ENCODE assay signal across 9 cellular contexts in genomic region chr17:81550830-81551457, GRCh38. TPM values are rescaled to one million over a fixed set of nuclear protein-coding genes. Genes with fewer than 3 reads are reported as not detected.
DNase-seq lines count a peak whose midpoint lies in the region; ATAC-seq and TF ChIP-seq lines count a peak whose summit lies in the region.
"Had no signal": no experiment of that assay in that cellular context is flagged by ENCODE, and none has a peak within 500 bp of the region (broad histone marks: within the 10 kb centered on the region; RNA-seq: fewer than 3 reads in every experiment).

No MANE protein-coding gene starts in this region.

- H3K4me2 ChIP-seq in OCI-LY7 (ENCODE audit: low read length) (peak overlapping the region; percentile 88), neural cell (ENCODE audit: low read length) (peak overlapping the region; percentile 88)

- CTCF ChIA-PET in OCI-LY7 (lab: Charles Lee; ENCODE audit: unreplicated experiment) = no interaction called here

- H3K79me2 ChIP-seq in OCI-LY7 (ENCODE audit: insufficient read depth, low read depth, low read length) (peaks cover 9% of the 10 kb centered on the region; the same call in 1 of the 2 replicates), neural cell (replicated peaks; ENCODE audit: insufficient read depth, low read length) (peaks cover 13% of the 10 kb centered on the region)

- peak overlapping the region; percentile 92 for H3K9ac ChIP-seq in neural cell (ENCODE audit: low read length)

- no peak overlapping the region for H2AFZ ChIP-seq in OCI-LY7 (ENCODE audit: low read length)
- no peak overlapping the region for H2AFZ ChIP-seq in neural cell (ENCODE audit: low read depth, low read length)

- H3K27ac ChIP-seq in CD4-positive, CD25-positive, alpha-beta regulatory T cell (ENCODE audit: insufficient read depth, low read length, poor library complexity, severe bottlenecking) = no peak overlapping the region
- H3K27ac ChIP-seq in OCI-LY7 (ENCODE audit: low read depth, low read length, poor library complexity, severe bottlenecking) (no peak overlapping the region), neural cell (ENCODE audit: low read length) (no peak overlapping the region)

- H3K9me3 ChIP-seq in CD4-positive, CD25-positive, alpha-beta regulatory T cell (ENCODE audit: control insufficient read depth in 2 of 2, low read length in 2 of 2) = no peaks in the 10 kb centered on the region
- H3K9me3 ChIP-seq in OCI-LY7 (ENCODE audit: low read length) (no peaks in the 10 kb centered on the region), neural cell (ENCODE audit: low read length) (no peaks in the 10 kb centered on the region)

- peaks cover 16% of the 10 kb centered on the region for H3K36me3 ChIP-seq in CD4-positive, CD25-positive, alpha-beta regulatory T cell (ENCODE audit: control insufficient read depth, insufficient read depth, low read length)
- H3K36me3 ChIP-seq in OCI-LY7 (ENCODE audit: insufficient read depth, low read length) = peaks cover 50% of the 10 kb centered on the region
- H3K36me3 ChIP-seq in neural cell (ENCODE audit: insufficient read depth, low read length) = no peaks in the 10 kb centered on the region

- H4K20me1 ChIP-seq in OCI-LY7 (ENCODE audit: insufficient read depth, low read length) (no peaks in the 10 kb centered on the region), neural cell (ENCODE audit: insufficient read depth) (no peaks in the 10 kb centered on the region)

- H3K4me1 Mint-ChIP-seq in CD4-positive, CD25-positive, alpha-beta regulatory T cell = peaks cover 0 to 42% (median 11%) of the 10 kb centered on the region in 4 donors
- peaks cover 21% of the 10 kb centered on the region for H3K4me1 Mint-ChIP-seq in endothelial cell (ENCODE audit: unreplicated experiment)

- no peak for TF ChIP-seq EP300 in neural cell (conservative IDR thresholded peaks at IDR 0.05; ENCODE audit: poor library complexity, severe bottlenecking)

- H3F3A ChIP-seq in neural cell (ENCODE audit: insufficient read depth, low read length, poor library complexity, severe bottlenecking) = no peaks in the 10 kb centered on the region

- no peaks in the 10 kb centered on the region for H3K27me3 ChIP-seq in CD4-positive, CD25-positive, alpha-beta regulatory T cell (ENCODE audit: control insufficient read depth, insufficient read depth, low read length)
- H3K27me3 ChIP-seq in neural cell (ENCODE audit: insufficient read depth, low read depth, low read length) = peaks cover 3% of the 10 kb centered on the region

- no peaks in the 10 kb centered on the region for H3K9me3 Mint-ChIP-seq in CD4-positive, CD25-positive, alpha-beta regulatory T cell
- H3K9me3 Mint-ChIP-seq in endothelial cell (ENCODE audit: unreplicated experiment) = no peaks in the 10 kb centered on the region

- TF ChIP-seq RAD21 in neural cell (conservative IDR thresholded peaks at IDR 0.05) = no peak

- H3K36me3 Mint-ChIP-seq in CD4-positive, CD25-positive, alpha-beta regulatory T cell = peaks cover 10% of the 10 kb centered on the region
- H3K36me3 Mint-ChIP-seq in endothelial cell (ENCODE audit: low read depth, unreplicated experiment) = peaks cover 9% of the 10 kb centered on the region

- TF ChIP-seq CTCF in OCI-LY7 (conservative IDR thresholded peaks at IDR 0.05; ENCODE audit: low read length) = no peak
- no peak for TF ChIP-seq CTCF in endothelial cell (IDR thresholded peaks at IDR 0.05; ENCODE audit: unreplicated experiment)
- TF ChIP-seq CTCF in neural cell (IDR thresholded peaks at IDR 0.05; ENCODE audit: poor library complexity, severe bottlenecking) = no peak

- peaks cover 26% of the 10 kb centered on the region for H3K4me1 ChIP-seq in CD4-positive, CD25-positive, alpha-beta regulatory T cell (ENCODE audit: control insufficient read depth, insufficient read depth, low read length, poor library complexity, severe bottlenecking)
- H3K4me1 ChIP-seq in OCI-LY7 (ENCODE audit: insufficient read depth, low read length, poor library complexity, severe bottlenecking) = peaks cover 21% of the 10 kb centered on the region

- BruUV-seq in OCI-LY7 (replicated peaks; lab: Mats Ljungman, UMichigan) = no TSS peak

- no peak for DNase-seq in CD4-positive, CD25-positive, alpha-beta regulatory T cell
- DNase-seq in OCI-LY7 (ENCODE audit: low spot score) = no peak
- DNase-seq in endothelial cell (ENCODE audit: low spot score) = no peak
- DNase-seq in OCI-M1 (lab: John Stamatoyannopoulos, UW) = no peak
- DNase-seq in NCI-H82 treated with DMSO at 0.1 percent for 48 hours (lab: John Stamatoyannopoulos, UW; ENCODE audit: unreplicated experiment) = no peak
- no peak for DNase-seq in NCI-H1048 (lab: John Stamatoyannopoulos, UW)
- DNase-seq: activated gamma-delta T cell had no signal

- POLR2A ChIA-PET in OCI-LY7 (lab: Charles Lee) = interaction anchor here (2.7 kb wide), 1 partner anchor 32 kb away, joined by 15 read pairs; no protein-coding TSS in a partner anchor

- no peaks in the 10 kb centered on the region for H3K9me2 ChIP-seq in OCI-LY7 (ENCODE audit: insufficient read depth, low read length)
- no peaks in the 10 kb centered on the region for H3K9me2 ChIP-seq in neural cell (ENCODE audit: insufficient read depth, low read length)

- peak overlapping the region; percentile 86 to 93 (median 92) for H3K4me3 Mint-ChIP-seq in CD4-positive, CD25-positive, alpha-beta regulatory T cell
- H3K4me3 Mint-ChIP-seq in endothelial cell (ENCODE audit: unreplicated experiment) = peak overlapping the region; percentile 91

- ATAC-seq in CD4-positive, CD25-positive, alpha-beta regulatory T cell (ENCODE audit: low read depth in 2 of 2) = no peak
- ATAC-seq in HG03196 (IDR thresholded peaks at IDR 0.05; ENCODE audit: unreplicated experiment) = no peak

- peak overlapping the region; percentile 69 to 86 (median 78) for H3K27ac Mint-ChIP-seq in CD4-positive, CD25-positive, alpha-beta regulatory T cell
- H3K27ac Mint-ChIP-seq in endothelial cell (ENCODE audit: unreplicated experiment) = no peak overlapping the region

- intact Hi-C loops in OCI-LY7 (cut with micrococcal nuclease; ENCODE audit: unreplicated experiment) = loop anchor here (5.0 kb wide), 1 partner anchor 86 kb away; the partner anchor contains the start of genes NPLOC4 and TSPAN10

- H3K4me3 ChIP-seq in CD4-positive, CD25-positive, alpha-beta regulatory T cell (ENCODE audit: low read depth, low read length) = no peak overlapping the region
- H3K4me3 ChIP-seq in OCI-LY7 (ENCODE audit: low read depth, low read length, poor library complexity, severe bottlenecking) (peak overlapping the region; percentile 88), neural cell (ENCODE audit: low read length) (peak overlapping the region; percentile 99)

- peaks cover 5% of the 10 kb centered on the region for H3K27me3 Mint-ChIP-seq in CD4-positive, CD25-positive, alpha-beta regulatory T cell
- peaks cover 5% of the 10 kb centered on the region for H3K27me3 Mint-ChIP-seq in endothelial cell (ENCODE audit: unreplicated experiment)

TF ChIP-seq in neural cell, 6 proteins besides CTCF, POLR2A, EP300 and RAD21 (continues in another document):
- TF ChIP-seq SMC3 (conservative IDR thresholded peaks at IDR 0.05; ENCODE audit: poor library complexity) (no peak), MXI1 (conservative IDR thresholded peaks at IDR 0.05; ENCODE audit: poor library complexity, severe bottlenecking) (no peak), TAF1 (IDR thresholded peaks at IDR 0.05; ENCODE audit: low read depth) (no peak), POLR2AphosphoS5 (IDR thresholded peaks at IDR 0.05) (no peak)
- TF ChIP-seq, protein P1, sequence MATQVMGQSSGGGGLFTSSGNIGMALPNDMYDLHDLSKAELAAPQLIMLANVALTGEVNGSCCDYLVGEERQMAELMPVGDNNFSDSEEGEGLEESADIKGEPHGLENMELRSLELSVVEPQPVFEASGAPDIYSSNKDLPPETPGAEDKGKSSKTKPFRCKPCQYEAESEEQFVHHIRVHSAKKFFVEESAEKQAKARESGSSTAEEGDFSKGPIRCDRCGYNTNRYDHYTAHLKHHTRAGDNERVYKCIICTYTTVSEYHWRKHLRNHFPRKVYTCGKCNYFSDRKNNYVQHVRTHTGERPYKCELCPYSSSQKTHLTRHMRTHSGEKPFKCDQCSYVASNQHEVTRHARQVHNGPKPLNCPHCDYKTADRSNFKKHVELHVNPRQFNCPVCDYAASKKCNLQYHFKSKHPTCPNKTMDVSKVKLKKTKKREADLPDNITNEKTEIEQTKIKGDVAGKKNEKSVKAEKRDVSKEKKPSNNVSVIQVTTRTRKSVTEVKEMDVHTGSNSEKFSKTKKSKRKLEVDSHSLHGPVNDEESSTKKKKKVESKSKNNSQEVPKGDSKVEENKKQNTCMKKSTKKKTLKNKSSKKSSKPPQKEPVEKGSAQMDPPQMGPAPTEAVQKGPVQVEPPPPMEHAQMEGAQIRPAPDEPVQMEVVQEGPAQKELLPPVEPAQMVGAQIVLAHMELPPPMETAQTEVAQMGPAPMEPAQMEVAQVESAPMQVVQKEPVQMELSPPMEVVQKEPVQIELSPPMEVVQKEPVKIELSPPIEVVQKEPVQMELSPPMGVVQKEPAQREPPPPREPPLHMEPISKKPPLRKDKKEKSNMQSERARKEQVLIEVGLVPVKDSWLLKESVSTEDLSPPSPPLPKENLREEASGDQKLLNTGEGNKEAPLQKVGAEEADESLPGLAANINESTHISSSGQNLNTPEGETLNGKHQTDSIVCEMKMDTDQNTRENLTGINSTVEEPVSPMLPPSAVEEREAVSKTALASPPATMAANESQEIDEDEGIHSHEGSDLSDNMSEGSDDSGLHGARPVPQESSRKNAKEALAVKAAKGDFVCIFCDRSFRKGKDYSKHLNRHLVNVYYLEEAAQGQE (IDR thresholded peaks at IDR 0.05; ENCODE audit: borderline replicate concordance) = no peak

RNA-seq across cellular contexts. Expression of gene FAAP100, which starts 1.2 kb away (rescaled TPM):
- 28.1 TPM for total RNA-seq in CD4-positive, CD25-positive, alpha-beta regulatory T cell
- polyA plus RNA-seq in CD4-positive, CD25-positive, alpha-beta regulatory T cell = 10 to 100 TPM in 2 of 4 donors, 1 to 10 TPM in 2; 8.2 to 13.0 (median 10.4) TPM
- 51.1 and 65.2 TPM in 2 replicates for total RNA-seq in OCI-LY7 (2014; rRNA removed; shearing (Covaris generic))
- total RNA-seq in OCI-LY7 (2022) = 64.4 and 74.2 TPM in 2 replicates
- 40.6 TPM for total RNA-seq in endothelial cell (ENCODE audit: unreplicated experiment)
- 56.3 and 61.5 TPM in 2 replicates for polyA plus RNA-seq in neural cell
- 55.7 and 61.8 TPM in 2 replicates for polyA minus RNA-seq in neural cell

RNA-seq across cellular contexts. Expression of gene FSCN2, which starts 22.8 kb away (rescaled TPM):
- 0.74 TPM for total RNA-seq in CD4-positive, CD25-positive, alpha-beta regulatory T cell
- under 1 TPM in 1 of 4 donors, not detected in 3; 0.17 TPM for polyA plus RNA-seq in CD4-positive, CD25-positive, alpha-beta regulatory T cell
- total RNA-seq in OCI-LY7 (2014; rRNA removed; shearing (Covaris generic)) = 1.3 and 1.6 TPM in 2 replicates
- total RNA-seq in OCI-LY7 (2022) = 4.3 and 6.7 TPM in 2 replicates
- total RNA-seq in endothelial cell (ENCODE audit: unreplicated experiment) = 1.5 TPM
- 3.6 and 4.8 TPM in 2 replicates for polyA plus RNA-seq in neural cell
- 7.3 and 9.7 TPM in 2 replicates for polyA minus RNA-seq in neural cell

RNA-seq across cellular contexts. Expression of gene ACTG1, which starts 38.3 kb away (rescaled TPM):
- total RNA-seq in CD4-positive, CD25-positive, alpha-beta regulatory T cell = 1,684 TPM
- polyA plus RNA-seq in CD4-positive, CD25-positive, alpha-beta regulatory T cell = 1,000 to 10,000 TPM; 1,881 to 2,724 (median 2,486) TPM
- 2,245 and 2,707 TPM in 2 replicates for total RNA-seq in OCI-LY7 (2014; rRNA removed; shearing (Covaris generic))
- total RNA-seq in OCI-LY7 (2022) (2,459 and 2,894 TPM in 2 replicates), endothelial cell (ENCODE audit: unreplicated experiment) (4,184 TPM)
- polyA plus RNA-seq in neural cell = 8,273 and 9,187 TPM in 2 replicates
- 9,577 and 9,692 TPM in 2 replicates for polyA minus RNA-seq in neural cell
